ENCODE assay signal across 15 cellular contexts in the genomic region with DNA sequence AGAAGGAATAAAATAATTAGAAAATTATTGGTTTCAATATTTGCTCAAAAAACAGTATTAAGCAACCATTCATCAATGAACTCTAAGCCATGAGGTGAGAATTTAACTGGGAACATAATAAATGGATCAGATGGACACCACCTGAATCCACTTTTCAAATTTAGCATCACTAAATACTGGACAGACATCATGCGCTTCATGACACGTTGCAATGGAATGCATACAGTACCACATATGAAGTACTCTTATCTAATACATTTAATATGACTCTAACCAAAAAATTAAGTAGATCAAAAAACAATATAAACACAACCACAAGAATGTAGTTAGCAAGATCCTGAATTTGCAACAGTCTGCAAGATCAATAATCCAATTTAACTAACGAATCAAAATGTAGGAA.
"Had no signal": no experiment of that assay in that cellular context is flagged by ENCODE, and none has a peak within 500 bp of the region (broad histone marks: within the 10 kb centered on the region; RNA-seq: fewer than 3 reads in every experiment).

No MANE protein-coding gene starts in this region.

- H3K4me3 Mint-ChIP-seq: activated naive CD4-positive, alpha-beta T cell treated with anti-CD3 and anti-CD28 coated beads for 36 hours; activated naive CD8-positive, alpha-beta T cell treated with anti-CD3 and anti-CD28 coated beads, Interleukin-2, amount 50 U/mL, for 24 hours; naive thymus-derived CD4-positive, alpha-beta T cell; stimulated activated effector memory CD8-positive, alpha-beta T cell treated with anti-CD3 and anti-CD28 coated beads, Interleukin-12 subunit alpha, Interleukin-12 subunit beta, amount 100 ng/mL, for 72 hours; T-helper 2 cell treated with Interferon-gamma antibody and Interleukin-4, amounts not matched to agents 5 μg/mL and 100 μg/mL, for 36 hours had no signal

- H3K27ac Mint-ChIP-seq: activated naive CD4-positive, alpha-beta T cell treated with anti-CD3 and anti-CD28 coated beads for 36 hours; activated naive CD8-positive, alpha-beta T cell treated with anti-CD3 and anti-CD28 coated beads, Interleukin-2, amount 50 U/mL, for 24 hours; naive thymus-derived CD4-positive, alpha-beta T cell; stimulated activated effector memory CD8-positive, alpha-beta T cell treated with anti-CD3 and anti-CD28 coated beads, Interleukin-12 subunit alpha, Interleukin-12 subunit beta, amount 100 ng/mL, for 72 hours; T-helper 2 cell treated with Interferon-gamma antibody and Interleukin-4, amounts not matched to agents 5 μg/mL and 100 μg/mL, for 36 hours had no signal

- H3K4me1 Mint-ChIP-seq: naive thymus-derived CD4-positive, alpha-beta T cell; stimulated activated effector memory CD8-positive, alpha-beta T cell treated with anti-CD3 and anti-CD28 coated beads, Interleukin-12 subunit alpha, Interleukin-12 subunit beta, amount 100 ng/mL, for 72 hours had no signal

- ATAC-seq: activated naive CD8-positive, alpha-beta T cell treated with anti-CD3 and anti-CD28 coated beads, Interleukin-2, amount 50 U/mL, for 24 hours; left lung; mucosa of descending colon; naive thymus-derived CD4-positive, alpha-beta T cell; stimulated activated effector memory CD8-positive, alpha-beta T cell treated with anti-CD3 and anti-CD28 coated beads, Interleukin-12 subunit alpha, Interleukin-12 subunit beta, amount 100 ng/mL, for 72 hours had no signal

- H3K4me1 ChIP-seq: colonic mucosa, left lung, thyroid gland had no signal

- H3K4me3 ChIP-seq: colonic mucosa, hepatocyte, left lung, mucosa of descending colon, ovary, thyroid gland had no signal

- DNase-seq: activated CD4-positive, alpha-beta T cell treated with anti-CD3 and anti-CD28 coated beads, Interleukin-2, amount 50 U/mL, for 1 hour; activated naive CD4-positive, alpha-beta T cell treated with anti-CD3 and anti-CD28 coated beads for 36 hours; activated naive CD8-positive, alpha-beta T cell treated with anti-CD3 and anti-CD28 coated beads, Interleukin-2, amount 50 U/mL, for 24 hours; caudate nucleus; colonic mucosa; effector CD4-positive, alpha-beta T cell; left lung; mucosa of descending colon; naive thymus-derived CD4-positive, alpha-beta T cell; ovary; thyroid gland had no signal

- H3K27ac ChIP-seq: colonic mucosa, hepatocyte, left lung, ovary, thyroid gland had no signal

- H3K36me3 Mint-ChIP-seq: naive thymus-derived CD4-positive, alpha-beta T cell; stimulated activated effector memory CD8-positive, alpha-beta T cell treated with anti-CD3 and anti-CD28 coated beads, Interleukin-12 subunit alpha, Interleukin-12 subunit beta, amount 100 ng/mL, for 72 hours had no signal

- H3K36me3 ChIP-seq: colonic mucosa, left lung, ovary, thyroid gland had no signal

- H3K9me3 Mint-ChIP-seq: activated naive CD4-positive, alpha-beta T cell treated with anti-CD3 and anti-CD28 coated beads for 36 hours; T-helper 2 cell treated with Interferon-gamma antibody and Interleukin-4, amounts not matched to agents 5 μg/mL and 100 μg/mL, for 36 hours had no signal

- H3K9me3 ChIP-seq: colonic mucosa, left lung, mucosa of descending colon, ovary, thyroid gland had no signal

- FAIRE-seq: keratinocyte had no signal

- H3K27me3 Mint-ChIP-seq: activated naive CD8-positive, alpha-beta T cell treated with anti-CD3 and anti-CD28 coated beads, Interleukin-2, amount 50 U/mL, for 24 hours had no signal

- H3K27me3 ChIP-seq: colonic mucosa, hepatocyte, left lung, ovary, thyroid gland had no signal
